In the genomic region with DNA sequence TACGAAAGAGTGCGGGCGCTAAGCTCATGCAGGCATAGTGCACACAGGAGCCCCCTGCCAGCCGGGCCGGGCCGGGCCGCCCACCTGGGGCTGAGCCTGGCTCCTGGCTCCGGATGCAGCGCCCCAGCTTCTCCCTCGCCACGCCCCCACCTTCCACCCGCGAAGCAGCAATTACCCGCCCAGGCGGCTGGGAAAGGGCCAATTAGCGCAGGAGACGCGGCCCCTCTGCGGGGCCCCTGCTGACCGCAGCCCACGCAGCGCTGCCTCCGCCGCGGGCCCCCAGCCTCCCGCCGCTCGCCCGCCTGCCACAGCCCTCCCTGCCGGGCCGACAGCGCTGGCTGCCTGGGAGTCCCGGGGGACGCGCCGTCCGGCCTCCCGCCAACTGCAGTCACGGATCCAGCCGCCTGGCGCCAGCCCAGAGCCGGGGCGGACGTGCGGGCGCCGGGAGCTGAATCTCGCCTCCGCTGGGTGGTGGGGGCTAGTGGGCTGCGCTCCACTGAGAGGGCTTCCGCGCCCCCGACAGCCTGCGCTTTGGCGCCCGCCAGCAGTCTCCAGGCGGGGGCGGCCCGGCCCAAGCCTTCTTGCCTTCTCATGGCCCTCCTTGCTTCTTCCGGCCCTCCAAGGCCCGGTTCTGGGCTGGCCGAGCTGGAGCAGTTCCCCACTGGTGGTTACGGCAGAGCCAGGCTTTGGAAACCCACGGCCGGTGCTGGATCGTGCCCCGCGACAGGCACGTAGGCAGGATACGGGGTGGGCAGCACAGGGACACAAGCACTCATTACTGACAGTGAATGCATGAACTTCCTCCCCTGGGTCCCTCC, we compare ENCODE assay signal across 1 cellular context.
A peak's percentile ranks its signal among the peaks of the same experiment; 100 is the strongest.
TF ChIP-seq lines count a peak whose summit lies in the region.

No MANE protein-coding gene starts in this region.

TF ChIP-seq in GM12878, 131 proteins besides CTCF, POLR2A, EP300 and RAD21 (continued from another document and continues in another):
- TF ChIP-seq, protein P1, sequence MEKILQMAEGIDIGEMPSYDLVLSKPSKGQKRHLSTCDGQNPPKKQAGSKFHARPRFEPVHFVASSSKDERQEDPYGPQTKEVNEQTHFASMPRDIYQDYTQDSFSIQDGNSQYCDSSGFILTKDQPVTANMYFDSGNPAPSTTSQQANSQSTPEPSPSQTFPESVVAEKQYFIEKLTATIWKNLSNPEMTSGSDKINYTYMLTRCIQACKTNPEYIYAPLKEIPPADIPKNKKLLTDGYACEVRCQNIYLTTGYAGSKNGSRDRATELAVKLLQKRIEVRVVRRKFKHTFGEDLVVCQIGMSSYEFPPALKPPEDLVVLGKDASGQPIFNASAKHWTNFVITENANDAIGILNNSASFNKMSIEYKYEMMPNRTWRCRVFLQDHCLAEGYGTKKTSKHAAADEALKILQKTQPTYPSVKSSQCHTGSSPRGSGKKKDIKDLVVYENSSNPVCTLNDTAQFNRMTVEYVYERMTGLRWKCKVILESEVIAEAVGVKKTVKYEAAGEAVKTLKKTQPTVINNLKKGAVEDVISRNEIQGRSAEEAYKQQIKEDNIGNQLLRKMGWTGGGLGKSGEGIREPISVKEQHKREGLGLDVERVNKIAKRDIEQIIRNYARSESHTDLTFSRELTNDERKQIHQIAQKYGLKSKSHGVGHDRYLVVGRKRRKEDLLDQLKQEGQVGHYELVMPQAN (conservative IDR thresholded peaks at IDR 0.05): 0 out of 2 replicates have a peak, but pooled peaks have one; percentile 32
- TF ChIP-seq BCLAF1 (IDR thresholded peaks at IDR 0.05): no peak
- TF ChIP-seq YBX1 (IDR thresholded peaks at IDR 0.05): no peak
- TF ChIP-seq, protein P2, sequence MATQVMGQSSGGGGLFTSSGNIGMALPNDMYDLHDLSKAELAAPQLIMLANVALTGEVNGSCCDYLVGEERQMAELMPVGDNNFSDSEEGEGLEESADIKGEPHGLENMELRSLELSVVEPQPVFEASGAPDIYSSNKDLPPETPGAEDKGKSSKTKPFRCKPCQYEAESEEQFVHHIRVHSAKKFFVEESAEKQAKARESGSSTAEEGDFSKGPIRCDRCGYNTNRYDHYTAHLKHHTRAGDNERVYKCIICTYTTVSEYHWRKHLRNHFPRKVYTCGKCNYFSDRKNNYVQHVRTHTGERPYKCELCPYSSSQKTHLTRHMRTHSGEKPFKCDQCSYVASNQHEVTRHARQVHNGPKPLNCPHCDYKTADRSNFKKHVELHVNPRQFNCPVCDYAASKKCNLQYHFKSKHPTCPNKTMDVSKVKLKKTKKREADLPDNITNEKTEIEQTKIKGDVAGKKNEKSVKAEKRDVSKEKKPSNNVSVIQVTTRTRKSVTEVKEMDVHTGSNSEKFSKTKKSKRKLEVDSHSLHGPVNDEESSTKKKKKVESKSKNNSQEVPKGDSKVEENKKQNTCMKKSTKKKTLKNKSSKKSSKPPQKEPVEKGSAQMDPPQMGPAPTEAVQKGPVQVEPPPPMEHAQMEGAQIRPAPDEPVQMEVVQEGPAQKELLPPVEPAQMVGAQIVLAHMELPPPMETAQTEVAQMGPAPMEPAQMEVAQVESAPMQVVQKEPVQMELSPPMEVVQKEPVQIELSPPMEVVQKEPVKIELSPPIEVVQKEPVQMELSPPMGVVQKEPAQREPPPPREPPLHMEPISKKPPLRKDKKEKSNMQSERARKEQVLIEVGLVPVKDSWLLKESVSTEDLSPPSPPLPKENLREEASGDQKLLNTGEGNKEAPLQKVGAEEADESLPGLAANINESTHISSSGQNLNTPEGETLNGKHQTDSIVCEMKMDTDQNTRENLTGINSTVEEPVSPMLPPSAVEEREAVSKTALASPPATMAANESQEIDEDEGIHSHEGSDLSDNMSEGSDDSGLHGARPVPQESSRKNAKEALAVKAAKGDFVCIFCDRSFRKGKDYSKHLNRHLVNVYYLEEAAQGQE (IDR thresholded peaks at IDR 0.05; ENCODE audit: low read depth, low read length): no peak
- TF ChIP-seq BMI1 (IDR thresholded peaks at IDR 0.05; ENCODE audit: borderline replicate concordance): no peak
- TF ChIP-seq, protein P3, sequence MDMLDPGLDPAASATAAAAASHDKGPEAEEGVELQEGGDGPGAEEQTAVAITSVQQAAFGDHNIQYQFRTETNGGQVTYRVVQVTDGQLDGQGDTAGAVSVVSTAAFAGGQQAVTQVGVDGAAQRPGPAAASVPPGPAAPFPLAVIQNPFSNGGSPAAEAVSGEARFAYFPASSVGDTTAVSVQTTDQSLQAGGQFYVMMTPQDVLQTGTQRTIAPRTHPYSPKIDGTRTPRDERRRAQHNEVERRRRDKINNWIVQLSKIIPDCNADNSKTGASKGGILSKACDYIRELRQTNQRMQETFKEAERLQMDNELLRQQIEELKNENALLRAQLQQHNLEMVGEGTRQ (IDR thresholded peaks at IDR 0.05; ENCODE audit: borderline replicate concordance, low read depth, low read length): no peak
- TF ChIP-seq BACH1 (IDR thresholded peaks at IDR 0.05; ENCODE audit: borderline replicate concordance): peak; percentile 72; the same call in 1 of the 2 replicates
- no peak for TF ChIP-seq NFXL1 (IDR thresholded peaks at IDR 0.05; ENCODE audit: borderline replicate concordance)
- TF ChIP-seq SKIL (IDR thresholded peaks at IDR 0.05; ENCODE audit: low read depth, poor library complexity, severe bottlenecking): no peak
- no peak for TF ChIP-seq EZH2 (IDR thresholded peaks at IDR 0.05; ENCODE audit: borderline replicate concordance, control insufficient read depth, low read depth, low read length)
- no peak for TF ChIP-seq RBBP5 (conservative IDR thresholded peaks at IDR 0.05)
- TF ChIP-seq EGR1 (IDR thresholded peaks at IDR 0.05; ENCODE audit: borderline replicate concordance in 1 of 2, low read depth in 2 of 2, low read length in 2 of 2): peak in 1 of 2 experiments; percentile 58; a peak in 1 of 3 replicates
- peak; percentile 25; the same call in 1 of the 2 replicates for TF ChIP-seq SMARCA5 (IDR thresholded peaks at IDR 0.05)
- no peak for TF ChIP-seq ZNF687 (IDR thresholded peaks at IDR 0.05)
- no peak for TF ChIP-seq KAT2A (conservative IDR thresholded peaks at IDR 0.05; ENCODE audit: control insufficient read depth, low read depth, low read length)
- no peak for TF ChIP-seq TAF1 (IDR thresholded peaks at IDR 0.05; ENCODE audit: borderline replicate concordance, low read depth, low read length)
- TF ChIP-seq, protein P4, sequence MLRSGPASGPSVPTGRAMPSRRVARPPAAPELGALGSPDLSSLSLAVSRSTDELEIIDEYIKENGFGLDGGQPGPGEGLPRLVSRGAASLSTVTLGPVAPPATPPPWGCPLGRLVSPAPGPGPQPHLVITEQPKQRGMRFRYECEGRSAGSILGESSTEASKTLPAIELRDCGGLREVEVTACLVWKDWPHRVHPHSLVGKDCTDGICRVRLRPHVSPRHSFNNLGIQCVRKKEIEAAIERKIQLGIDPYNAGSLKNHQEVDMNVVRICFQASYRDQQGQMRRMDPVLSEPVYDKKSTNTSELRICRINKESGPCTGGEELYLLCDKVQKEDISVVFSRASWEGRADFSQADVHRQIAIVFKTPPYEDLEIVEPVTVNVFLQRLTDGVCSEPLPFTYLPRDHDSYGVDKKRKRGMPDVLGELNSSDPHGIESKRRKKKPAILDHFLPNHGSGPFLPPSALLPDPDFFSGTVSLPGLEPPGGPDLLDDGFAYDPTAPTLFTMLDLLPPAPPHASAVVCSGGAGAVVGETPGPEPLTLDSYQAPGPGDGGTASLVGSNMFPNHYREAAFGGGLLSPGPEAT (IDR thresholded peaks at IDR 0.05; ENCODE audit: low read depth): no peak
- no peak for TF ChIP-seq JUNB (IDR thresholded peaks at IDR 0.05)
- 0 out of 2 replicates have a peak, but pooled peaks have one; percentile 6 for TF ChIP-seq TCF12 (IDR thresholded peaks at IDR 0.05; ENCODE audit: low read depth, low read length)
- no peak for TF ChIP-seq RCOR1 (conservative IDR thresholded peaks at IDR 0.05; ENCODE audit: low read depth, low read length)
- no peak for TF ChIP-seq ZBTB11 (CRISPR knock-in tag; IDR thresholded peaks at IDR 0.05)
- TF ChIP-seq ZNF207 (IDR thresholded peaks at IDR 0.05; ENCODE audit: borderline replicate concordance): peak; percentile 62
- TF ChIP-seq GATAD2B (conservative IDR thresholded peaks at IDR 0.05; ENCODE audit: low read depth): peak; percentile 94
- 0 out of 2 replicates have a peak, but pooled peaks have one; percentile 33 for TF ChIP-seq ZNF217 (IDR thresholded peaks at IDR 0.05)
- no peak for TF ChIP-seq HDGF (IDR thresholded peaks at IDR 0.05)
- TF ChIP-seq KLF5 (IDR thresholded peaks at IDR 0.05; ENCODE audit: partially characterized antibody): no peak
- 0 out of 2 replicates have a peak, but pooled peaks have one; percentile 41 for TF ChIP-seq ZNF24 (IDR thresholded peaks at IDR 0.05)
- TF ChIP-seq POU2F2 (IDR thresholded peaks at IDR 0.05; ENCODE audit: borderline replicate concordance, low read depth, low read length): no peak
